ENCODE assay signal across 9 cellular contexts in the genomic region with DNA sequence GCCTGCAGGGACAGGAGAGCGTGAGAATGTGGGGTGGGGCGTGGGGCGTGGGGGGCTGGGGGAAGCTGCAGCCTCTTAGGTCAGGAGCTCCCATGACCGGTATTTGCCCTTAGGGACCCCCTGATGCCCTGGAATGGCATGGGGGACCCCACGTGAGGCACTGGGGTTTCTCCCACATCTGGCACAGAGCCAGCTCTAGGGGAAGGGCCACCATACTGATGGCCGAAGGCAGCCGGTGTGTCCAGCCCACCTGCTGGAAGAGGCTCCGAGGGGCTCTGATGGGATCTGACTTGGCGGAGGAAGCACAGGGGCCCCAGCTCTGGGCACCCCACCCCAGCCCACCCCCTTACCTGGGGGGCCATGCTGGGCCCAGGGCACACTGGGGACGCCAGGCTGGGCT. TPM values are rescaled to one million over a fixed set of nuclear protein-coding genes. Genes with fewer than 3 reads are reported as not detected.
"Had no signal": no experiment of that assay in that cellular context is flagged by ENCODE, and none has a peak within 500 bp of the region (broad histone marks: within the 10 kb centered on the region; RNA-seq: fewer than 3 reads in every experiment).

No MANE protein-coding gene starts in this region.

- H3K4me3 ChIP-seq: GM12878 had no signal

- DNase-seq: GDM1, GF-D8 had no signal

- FAIRE-seq: G401.6, GM12878, GM12891, GM12892, GM18507, GM19239 had no signal

- ATAC-seq: GM12878 had no signal

RNA-seq across cellular contexts. Expression of gene GATA5, which starts 10.8 kb away (rescaled TPM):
- total RNA-seq: GM12878 had no signal
- polyA plus RNA-seq: GM12878 had no signal

RNA-seq across cellular contexts. Expression of gene RBBP8NL, which starts 37.7 kb away (rescaled TPM):
- total RNA-seq: G401, GM12878 had no signal
- polyA plus RNA-seq: GM12878 had no signal
